Comparison of ENCODE assay signal across 18 cellular contexts in the genomic region with DNA sequence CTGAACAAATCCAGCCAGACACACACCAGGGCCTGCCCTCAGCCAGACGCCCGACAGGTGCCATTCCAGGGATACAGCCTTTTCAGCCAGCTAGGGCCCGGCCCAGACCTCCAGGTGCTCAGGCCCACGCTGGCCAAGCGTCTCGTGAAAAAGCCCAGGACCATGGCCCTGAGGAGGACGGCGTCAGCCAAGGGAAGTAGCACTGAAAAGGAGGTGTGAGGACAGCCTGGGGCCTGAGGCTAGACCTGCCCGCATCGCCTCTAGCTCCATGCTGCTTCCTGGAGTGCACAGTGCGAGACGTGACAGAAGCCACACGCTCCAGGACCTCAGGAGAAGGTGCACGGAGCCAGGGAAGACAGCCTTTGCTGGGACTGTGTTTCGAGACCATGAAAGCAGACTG. TPM values are rescaled to one million over a fixed set of nuclear protein-coding genes. Genes with fewer than 3 reads are reported as not detected.
A peak's percentile ranks its signal among the peaks of the same experiment; 100 is the strongest.
DNase-seq lines count a peak whose midpoint lies in the region; ATAC-seq, FAIRE-seq and TF ChIP-seq lines count a peak whose summit lies in the region.
"Had no signal": no experiment of that assay in that cellular context is flagged by ENCODE, and none has a peak within 500 bp of the region (broad histone marks: within the 10 kb centered on the region; RNA-seq: fewer than 3 reads in every experiment).

No MANE protein-coding gene starts in this region.

- H3K4me3 ChIP-seq in HepG2 (replicated peaks in 1 of 3; ENCODE audit: insufficient read depth in 1 of 3, low read depth in 2 of 3, low read length in 3 of 3) = no peak overlapping the region
- H3K4me3 ChIP-seq in right lobe of liver = no peak overlapping the region
- no peak overlapping the region for H3K4me3 ChIP-seq in osteoblast (ENCODE audit: insufficient read depth, low read length)
- H3K4me3 ChIP-seq in spleen = no peak overlapping the region
- H3K4me3 ChIP-seq: GM23338 had no signal

- TF ChIP-seq POLR2A in HepG2 (IDR thresholded peaks at IDR 0.05; ENCODE audit: insufficient read depth in 1 of 2, low read depth in 2 of 2, low read length in 2 of 2) (no peak), right lobe of liver (IDR thresholded peaks at IDR 0.05) (no peak), spleen (IDR thresholded peaks at IDR 0.05) (no peak)

- H3K27me3 ChIP-seq in HepG2 (ENCODE audit: control insufficient read depth in 1 of 2, insufficient read depth in 2 of 2, low read length in 2 of 2) = no peaks in the 10 kb centered on the region
- no peaks in the 10 kb centered on the region for H3K27me3 ChIP-seq in right lobe of liver
- no peaks in the 10 kb centered on the region for H3K27me3 ChIP-seq in osteoblast (ENCODE audit: insufficient read depth, low read length)
- no peaks in the 10 kb centered on the region for H3K27me3 ChIP-seq in spleen (replicated peaks in 1 of 7)

- H3K4me1 Mint-ChIP-seq in glutamatergic neuron (ENCODE audit: low read depth, unreplicated experiment) = no peaks in the 10 kb centered on the region
- H3K4me1 Mint-ChIP-seq: CD4-positive, alpha-beta memory T cell; GM23338; H9 had no signal

- FAIRE-seq in HepG2 (lab: Jason Lieb, UNC) = no peak
- FAIRE-seq: GM12891, GM18507 had no signal

- no peak for TF ChIP-seq RAD21 in HepG2 (CRISPR knock-in tag; IDR thresholded peaks at IDR 0.05)

- no peak overlapping the region for H3K9ac ChIP-seq in HepG2 (ENCODE audit: insufficient read depth, low read depth, low read length)

- no peaks in the 10 kb centered on the region for H3K4me1 ChIP-seq in HepG2 (ENCODE audit: insufficient read depth, low read length)
- no peaks in the 10 kb centered on the region for H3K4me1 ChIP-seq in right lobe of liver
- H3K4me1 ChIP-seq in osteoblast (ENCODE audit: insufficient read depth, low read length) = peaks cover 5% of the 10 kb centered on the region
- H3K4me1 ChIP-seq in spleen = no peaks in the 10 kb centered on the region

- H3K27ac Mint-ChIP-seq in glutamatergic neuron (ENCODE audit: unreplicated experiment) = no peak overlapping the region
- H3K27ac Mint-ChIP-seq: CD4-positive, alpha-beta memory T cell; GM23338; H9 had no signal

- 100% methylated on average over 5 of the region's 15 CpGs for WGBS in HepG2 (ENCODE audit: low lambda C conversion rate)
- 80% methylated on average over 1 of the region's 15 CpGs for WGBS in right lobe of liver (ENCODE audit: insufficient coverage, low coverage, low lambda C conversion rate, missing lambda C conversion rate)
- 91 to 97% (median 97%) methylated on average over 10 to 15 of the region's 15 CpGs for WGBS in spleen, 5 donors

- no peak for DNase-seq in HepG2 (ENCODE audit: low spot score)
- no peak for DNase-seq in right lobe of liver
- DNase-seq in left lobe of liver (ENCODE audit: low spot score) = no peak
- DNase-seq in osteoblast (ENCODE audit: insufficient read length, low spot score, missing footprints) = peak; percentile 74
- DNase-seq in glutamatergic neuron = no peak
- DNase-seq in spleen = no peak
- DNase-seq: C1 segment of cervical spinal cord; Calu3; CD4-positive, alpha-beta memory T cell; COR-L47; DMS53; DMS79 treated with DMSO at 0.1 percent for 48 hours; GF-D8; H9 had no signal

- H3K9me3 ChIP-seq in HepG2 (ENCODE audit: low read length) (no peaks in the 10 kb centered on the region), right lobe of liver (no peaks in the 10 kb centered on the region), osteoblast (ENCODE audit: low read depth, low read length) (no peaks in the 10 kb centered on the region), spleen (no peaks in the 10 kb centered on the region)

- H3K27me3 Mint-ChIP-seq in glutamatergic neuron (ENCODE audit: unreplicated experiment) = peaks cover 2% of the 10 kb centered on the region
- H3K27me3 Mint-ChIP-seq: CD4-positive, alpha-beta memory T cell had no signal

- BruUV-seq in HepG2 (replicated peaks; lab: Mats Ljungman, UMichigan) = no TSS peak

- TF ChIP-seq EP300 in HepG2 (IDR thresholded peaks at IDR 0.05; ENCODE audit: low read depth in 2 of 2, low read length in 2 of 2) (no peak), HepG2 (CRISPR knock-in tag; IDR thresholded peaks at IDR 0.05; ENCODE audit: borderline replicate concordance) (no peak)

- no peaks in the 10 kb centered on the region for H3K79me2 ChIP-seq in HepG2 (ENCODE audit: insufficient read depth, low read length)
- H3K79me2 ChIP-seq in osteoblast (ENCODE audit: insufficient read depth, low read length) = peaks cover 71% of the 10 kb centered on the region

- TF ChIP-seq CTCF in HepG2 (CRISPR knock-in tag; IDR thresholded peaks at IDR 0.05) = no peak
- TF ChIP-seq CTCF in right lobe of liver (IDR thresholded peaks at IDR 0.05) = no peak
- TF ChIP-seq CTCF in osteoblast (IDR thresholded peaks at IDR 0.05; ENCODE audit: extremely low read depth, low read depth, low read length) = no peak
- no peak for TF ChIP-seq CTCF in glutamatergic neuron (IDR thresholded peaks at IDR 0.05; ENCODE audit: partially characterized antibody, unreplicated experiment)
- TF ChIP-seq CTCF in spleen (IDR thresholded peaks at IDR 0.05 in 8 of 11, conservative IDR thresholded peaks at IDR 0.05 in 3 of 11) = no peak

- no peak overlapping the region for H3K27ac ChIP-seq in HepG2 (ENCODE audit: extremely low read length, insufficient read depth, low read length)
- H3K27ac ChIP-seq in right lobe of liver = no peak overlapping the region
- no peak overlapping the region for H3K27ac ChIP-seq in osteoblast (ENCODE audit: low read depth, low read length)
- H3K27ac ChIP-seq in spleen = no peak overlapping the region

- H2AFZ ChIP-seq in HepG2 (ENCODE audit: low read length) (no peak overlapping the region), osteoblast (ENCODE audit: low read length) (no peak overlapping the region)
- H2AFZ ChIP-seq: GM23338 had no signal

- POLR2A ChIA-PET in HepG2 (lab: Yijun Ruan, JAX) = no interaction called here

- intact Hi-C loops in HepG2 (cut with micrococcal nuclease; ENCODE audit: unreplicated experiment) = no loop called here
- intact Hi-C loops in right lobe of liver (cut with DNase I) = no loop called here
- intact Hi-C loops in spleen (cut with DNase I; ENCODE audit: low total_unique reads) = no loop called here

- no peaks in the 10 kb centered on the region for H3K9me3 Mint-ChIP-seq in glutamatergic neuron (ENCODE audit: unreplicated experiment)
- H3K9me3 Mint-ChIP-seq: CD4-positive, alpha-beta memory T cell; GM23338; H9 had no signal

- CTCF ChIA-PET in HepG2 (lab: Yijun Ruan, JAX; ENCODE audit: low intra/inter-chr PET ratio, low total read pairs) = no interaction called here

- ATAC-seq in HepG2 = no peak; the same call in 2 of the 3 replicates
- no peak for ATAC-seq in right lobe of liver
- ATAC-seq in left lobe of liver = peak; percentile 15
- ATAC-seq: GM23338, HCT116 had no signal

- H3K36me3 ChIP-seq in HepG2 (replicated peaks in 1 of 2; ENCODE audit: control insufficient read depth in 1 of 2, insufficient read depth in 2 of 2, low read length in 2 of 2) (peaks cover 43 to 79% of the 10 kb centered on the region in 2 experiments), right lobe of liver (peaks cover 0 to 93% (median 49%) of the 10 kb centered on the region in 4 donors), osteoblast (ENCODE audit: insufficient read depth, low read length) (peaks cover 89% of the 10 kb centered on the region), spleen (peaks cover 4 to 100% (median 98%) of the 10 kb centered on the region in 6 donors)

- no peaks in the 10 kb centered on the region for H3K36me3 Mint-ChIP-seq in glutamatergic neuron (ENCODE audit: unreplicated experiment)

- no peak overlapping the region for H3K4me3 Mint-ChIP-seq in glutamatergic neuron (ENCODE audit: unreplicated experiment)
- H3K4me3 Mint-ChIP-seq: CD4-positive, alpha-beta memory T cell; GM23338; H9 had no signal

- in situ Hi-C loops in HepG2 (cut with HindIII; ENCODE audit: extremely low pct_ligation_motif_present, low pct_unique_long_range_greater_than_20kb) = no loop called here

- H4K20me1 ChIP-seq in HepG2 (ENCODE audit: insufficient read depth, low read length) = peaks cover under 1% of the 10 kb centered on the region; the same call in 1 of the 2 replicates
- peaks cover 43% of the 10 kb centered on the region for H4K20me1 ChIP-seq in osteoblast (ENCODE audit: insufficient read depth, low read length)

- H3K4me2 ChIP-seq in HepG2 (ENCODE audit: low read depth, low read length) = no peak overlapping the region
- no peak overlapping the region for H3K4me2 ChIP-seq in osteoblast (ENCODE audit: insufficient read depth, low read length)
- H3K4me2 ChIP-seq: GM23338 had no signal

RNA-seq across cellular contexts. Expression of a gene that starts 29.8 kb away (rescaled TPM):
- total RNA-seq in HepG2 (2016; rRNA removed; fragmentation: Illumina TruSeq; extraction: Trizol) (36.0 and 43.0 TPM in 2 replicates), right lobe of liver (10 to 100 TPM; 15.7 to 37.5 (median 22.8) TPM), left lobe of liver (22.9 TPM), osteoblast (102 and 127 TPM in 2 replicates), glutamatergic neuron (ENCODE audit: unreplicated experiment) (50.6 TPM), spleen (10 to 100 TPM; 51.3 to 80.9 (median 56.1) TPM)
- total RNA-seq in HepG2 (2016; cell fraction: cytosol; rRNA removed; fragmentation: Illumina TruSeq; extraction: Trizol; ENCODE audit: low read depth) = 15.6 and 17.8 TPM in 2 replicates
- total RNA-seq in HepG2 (2016; cell fraction: insoluble cytoplasmic fraction; rRNA removed; fragmentation: Illumina TruSeq; extraction: Trizol) = 31.7 and 41.8 TPM in 2 replicates
- total RNA-seq in HepG2 (2016; cell fraction: membrane; rRNA removed; fragmentation: Illumina TruSeq; extraction: Trizol) = 26.6 and 27.1 TPM in 2 replicates
- total RNA-seq in HepG2 (2016; cell fraction: nucleus; rRNA removed; fragmentation: Illumina TruSeq; extraction: Trizol) = 40.4 and 48.3 TPM in 2 replicates
- polyA plus RNA-seq in HepG2 (2011; rRNA removed) (22.0 and 22.7 TPM in 2 replicates), spleen (10 to 100 TPM in 1 of 3 donors, 1 to 10 TPM in 2; 6.8 to 18.7 (median 7.8) TPM)
- 17.7 and 27.7 TPM in 2 replicates for polyA plus RNA-seq in HepG2 (2011; cell fraction: cytosol; rRNA removed)
- 63.9 and 77.3 TPM in 2 replicates for polyA plus RNA-seq in HepG2 (2011; cell fraction: nucleus; rRNA removed)
- polyA plus RNA-seq in HepG2 (2012) = 10.9 and 13.5 TPM in 2 replicates
- polyA plus RNA-seq in HepG2 (2016; cell fraction: cytosol; fragmentation: Illumina TruSeq; extraction: Trizol; ENCODE audit: low read depth) = 9.3 and 9.4 TPM in 2 replicates
- 14.3 and 16.9 TPM in 2 replicates for polyA plus RNA-seq in HepG2 (2016; cell fraction: insoluble cytoplasmic fraction; fragmentation: Illumina TruSeq; extraction: Trizol; ENCODE audit: low read depth)
- 9.7 and 12.3 TPM in 2 replicates for polyA plus RNA-seq in HepG2 (2016; cell fraction: membrane; fragmentation: Illumina TruSeq; extraction: Trizol; ENCODE audit: low read depth)
- polyA plus RNA-seq in HepG2 (2016; cell fraction: nucleus; fragmentation: Illumina TruSeq; extraction: Trizol; ENCODE audit: insufficient read depth, low read depth) = 48.3 and 55.7 TPM in 2 replicates
- 38.7 and 87.6 TPM in 2 replicates for polyA minus RNA-seq in HepG2 (2011; rRNA and poly(A)+ RNA removed; ENCODE audit: low replicate concordance)
- 27.6 and 33.4 TPM in 2 replicates for polyA minus RNA-seq in HepG2 (2011; cell fraction: cytosol; rRNA and poly(A)+ RNA removed)
- 40.3 and 67.0 TPM in 2 replicates for polyA minus RNA-seq in HepG2 (2011; cell fraction: nucleus; rRNA and poly(A)+ RNA removed)

RNA-seq across cellular contexts. Expression of a gene that starts 37.2 kb away (rescaled TPM):
- total RNA-seq in HepG2 (2016; rRNA removed; fragmentation: Illumina TruSeq; extraction: Trizol) (16.2 and 35.3 TPM in 2 replicates), right lobe of liver (10 to 100 TPM; 13.9 to 25.1 (median 15.7) TPM), left lobe of liver (16.9 TPM), osteoblast (79.9 and 86.1 TPM in 2 replicates), glutamatergic neuron (ENCODE audit: unreplicated experiment) (105 TPM), spleen (10 to 100 TPM; 60.4 to 86.5 (median 82.3) TPM)
- total RNA-seq in HepG2 (2016; cell fraction: cytosol; rRNA removed; fragmentation: Illumina TruSeq; extraction: Trizol; ENCODE audit: low read depth) = 20.1 and 20.5 TPM in 2 replicates
- total RNA-seq in HepG2 (2016; cell fraction: insoluble cytoplasmic fraction; rRNA removed; fragmentation: Illumina TruSeq; extraction: Trizol) = 14.0 and 36.7 TPM in 2 replicates
- total RNA-seq in HepG2 (2016; cell fraction: membrane; rRNA removed; fragmentation: Illumina TruSeq; extraction: Trizol) = 16.8 and 21.8 TPM in 2 replicates
- total RNA-seq in HepG2 (2016; cell fraction: nucleus; rRNA removed; fragmentation: Illumina TruSeq; extraction: Trizol) = 62.3 and 64.4 TPM in 2 replicates
- polyA plus RNA-seq in HepG2 (2011; rRNA removed) (37.1 and 51.2 TPM in 2 replicates), spleen (10 to 100 TPM; 25.7 to 48.5 (median 40.4) TPM)
- polyA plus RNA-seq in HepG2 (2011; cell fraction: cytosol; rRNA removed) = 23.3 and 24.4 TPM in 2 replicates
- 163 and 166 TPM in 2 replicates for polyA plus RNA-seq in HepG2 (2011; cell fraction: nucleus; rRNA removed)
- 30.1 and 31.6 TPM in 2 replicates for polyA plus RNA-seq in HepG2 (2012)
- 3.0 and 3.4 TPM in 2 replicates for polyA plus RNA-seq in HepG2 (2016; cell fraction: cytosol; fragmentation: Illumina TruSeq; extraction: Trizol; ENCODE audit: low read depth)
- 12.3 and 14.0 TPM in 2 replicates for polyA plus RNA-seq in HepG2 (2016; cell fraction: insoluble cytoplasmic fraction; fragmentation: Illumina TruSeq; extraction: Trizol; ENCODE audit: low read depth)
- polyA plus RNA-seq in HepG2 (2016; cell fraction: membrane; fragmentation: Illumina TruSeq; extraction: Trizol; ENCODE audit: low read depth) = 7.1 and 7.4 TPM in 2 replicates
- polyA plus RNA-seq in HepG2 (2016; cell fraction: nucleus; fragmentation: Illumina TruSeq; extraction: Trizol; ENCODE audit: insufficient read depth, low read depth) = 129 and 136 TPM in 2 replicates
- 183 and 431 TPM in 2 replicates for polyA minus RNA-seq in HepG2 (2011; rRNA and poly(A)+ RNA removed; ENCODE audit: low replicate concordance)
- polyA minus RNA-seq in HepG2 (2011; cell fraction: cytosol; rRNA and poly(A)+ RNA removed) = 26.3 and 37.6 TPM in 2 replicates
- 111 and 121 TPM in 2 replicates for polyA minus RNA-seq in HepG2 (2011; cell fraction: nucleus; rRNA and poly(A)+ RNA removed)
